Comparison of ENCODE assay signal across 20 cellular contexts in the genomic region with DNA sequence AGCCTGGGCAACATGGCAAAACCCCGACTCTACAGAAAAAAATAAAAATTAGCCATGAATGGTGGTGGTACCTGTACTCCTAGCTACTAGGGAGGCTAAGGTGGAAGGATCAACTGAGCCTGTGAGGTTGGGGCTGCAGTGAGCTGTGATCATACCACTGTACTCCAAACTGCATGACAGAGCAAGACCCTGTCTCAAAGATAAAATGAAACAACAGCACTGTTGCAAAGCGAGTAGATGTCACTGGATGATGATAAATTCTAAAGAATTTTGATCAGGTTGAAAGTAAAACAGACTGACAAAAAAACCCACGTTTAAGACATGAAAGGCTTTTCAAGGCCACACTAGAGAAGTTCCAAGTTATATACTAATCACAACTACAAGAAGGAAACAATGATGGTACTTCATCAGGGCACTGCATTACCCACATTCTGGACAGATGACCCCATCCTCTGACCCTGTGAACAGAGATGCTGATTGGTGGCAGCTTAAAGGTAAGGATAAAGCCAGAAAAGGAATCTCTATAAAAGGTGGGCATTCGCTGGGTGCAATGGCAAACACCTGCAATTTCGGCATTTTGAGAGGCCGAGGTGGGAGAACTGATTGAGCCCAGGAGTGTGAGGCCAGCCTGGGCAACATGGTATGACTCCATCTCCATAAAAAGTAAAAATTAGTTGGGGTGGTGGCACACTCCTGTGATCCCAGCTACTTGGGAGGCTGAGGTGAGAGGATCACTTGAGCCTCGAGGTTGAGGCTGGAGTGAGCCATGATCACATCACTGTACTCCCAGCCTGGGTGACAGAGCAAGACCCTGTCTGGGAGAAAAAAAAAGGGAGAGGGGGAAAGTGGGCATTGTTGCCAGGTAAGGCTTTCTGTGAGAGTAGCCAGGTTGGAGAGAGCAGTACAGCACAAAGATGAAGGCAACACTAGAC. TPM values are rescaled to one million over a fixed set of nuclear protein-coding genes. Genes with fewer than 3 reads are reported as not detected.
A peak's percentile ranks its signal among the peaks of the same experiment; 100 is the strongest.
DNase-seq lines count a peak whose midpoint lies in the region; ATAC-seq and TF ChIP-seq lines count a peak whose summit lies in the region.
"Had no signal": no experiment of that assay in that cellular context is flagged by ENCODE, and none has a peak within 500 bp of the region (broad histone marks: within the 10 kb centered on the region; RNA-seq: fewer than 3 reads in every experiment).

No MANE protein-coding gene starts in this region.

- ATAC-seq in activated CD8-positive, alpha-beta memory T cell treated with anti-CD3 and anti-CD28 coated beads, Interleukin-2, amount 10 ng/mL, durations not matched to agents 7 days and 5 days: no peak
- ATAC-seq in T-helper 17 cell: no peak
- no peak for ATAC-seq in effector memory CD8-positive, alpha-beta T cell (replicated peaks)
- ATAC-seq: foreskin keratinocyte had no signal

- peaks cover 3% of the 10 kb centered on the region for H3K9me3 Mint-ChIP-seq in activated CD8-positive, alpha-beta memory T cell treated with anti-CD3 and anti-CD28 coated beads, Interleukin-2, amount 10 ng/mL, durations not matched to agents 7 days and 5 days (ENCODE audit: low read depth)
- H3K9me3 Mint-ChIP-seq in effector memory CD8-positive, alpha-beta T cell: no peaks in the 10 kb centered on the region

- no peak overlapping the region for H2AFZ ChIP-seq in smooth muscle cell (ENCODE audit: low read depth)
- H2AFZ ChIP-seq: PC-9 had no signal

- H3F3A ChIP-seq in smooth muscle cell (ENCODE audit: low read depth): no peaks in the 10 kb centered on the region

- peaks cover 58% of the 10 kb centered on the region for H3K4me1 Mint-ChIP-seq in activated CD8-positive, alpha-beta memory T cell treated with anti-CD3 and anti-CD28 coated beads, Interleukin-2, amount 10 ng/mL, durations not matched to agents 7 days and 5 days
- H3K4me1 Mint-ChIP-seq in T-helper 17 cell: peaks cover 50% of the 10 kb centered on the region
- peaks cover 54 to 69% of the 10 kb centered on the region in 2 donors for H3K4me1 Mint-ChIP-seq in effector memory CD8-positive, alpha-beta T cell (ENCODE audit: low read depth in 2 of 2)

- peaks cover 2% of the 10 kb centered on the region for H3K4me1 ChIP-seq in smooth muscle cell (ENCODE audit: low read depth)
- H3K4me1 ChIP-seq: SJSA1 had no signal

- H3K4me3 ChIP-seq in smooth muscle cell: no peak overlapping the region
- H3K4me3 ChIP-seq: PC-9, SJSA1, tibial nerve had no signal

- peaks cover 99% of the 10 kb centered on the region for H3K79me2 ChIP-seq in smooth muscle cell (ENCODE audit: low read depth)

- H4K20me1 ChIP-seq in smooth muscle cell (ENCODE audit: low read depth): peaks cover 97% of the 10 kb centered on the region

- no peaks in the 10 kb centered on the region for H3K27me3 Mint-ChIP-seq in activated CD8-positive, alpha-beta memory T cell treated with anti-CD3 and anti-CD28 coated beads, Interleukin-2, amount 10 ng/mL, durations not matched to agents 7 days and 5 days
- H3K27me3 Mint-ChIP-seq in T-helper 17 cell: no peaks in the 10 kb centered on the region
- no peaks in the 10 kb centered on the region for H3K27me3 Mint-ChIP-seq in effector memory CD8-positive, alpha-beta T cell

- no peak for DNase-seq in activated CD8-positive, alpha-beta memory T cell treated with anti-CD3 and anti-CD28 coated beads, Interleukin-2, amount 10 ng/mL, durations not matched to agents 7 days and 5 days
- DNase-seq in activated CD8-positive, alpha-beta memory T cell treated with anti-CD3 and anti-CD28 coated beads, Interleukin-2, amount 50 U/mL, for 4 hours: no peak
- DNase-seq in T-helper 17 cell (no peak), smooth muscle cell (lab: John Stamatoyannopoulos, UW; ENCODE audit: unreplicated experiment) (no peak), OCI-M2 (lab: John Stamatoyannopoulos, UW; ENCODE audit: unreplicated experiment) (no peak), NCI-H2107 (lab: John Stamatoyannopoulos, UW) (no peak), amygdala (lab: John Stamatoyannopoulos, UW) (no peak)
- DNase-seq in effector memory CD8-positive, alpha-beta T cell: no peak
- DNase-seq: activated CD4-positive, alpha-beta T cell treated with anti-CD3 and anti-CD28 coated beads, Interleukin-2, amount 50 U/mL, for 1 hour; activated effector memory CD4-positive, alpha-beta T cell treated with Interleukin-2 at 50 U/mL for 16 hours; DND-41; foreskin keratinocyte; hypothalamus; Kasumi-1; mesenchymal stem cell; NCI-H1092; PC-9; retina had no signal

- H3K27ac Mint-ChIP-seq in activated CD8-positive, alpha-beta memory T cell treated with anti-CD3 and anti-CD28 coated beads, Interleukin-2, amount 10 ng/mL, durations not matched to agents 7 days and 5 days: peak overlapping the region; percentile 82
- peak overlapping the region; percentile 94 for H3K27ac Mint-ChIP-seq in T-helper 17 cell
- peak overlapping the region; percentile 87 to 91 for H3K27ac Mint-ChIP-seq in effector memory CD8-positive, alpha-beta T cell

- WGBS in smooth muscle cell (ENCODE audit: low lambda C conversion rate): 96% methylated on average over 7 of the region's 7 CpGs

- no peak overlapping the region for H3K4me2 ChIP-seq in smooth muscle cell
- H3K4me2 ChIP-seq: PC-9 had no signal

- H3K36me3 Mint-ChIP-seq in activated CD8-positive, alpha-beta memory T cell treated with anti-CD3 and anti-CD28 coated beads, Interleukin-2, amount 10 ng/mL, durations not matched to agents 7 days and 5 days: peaks cover 36% of the 10 kb centered on the region
- no peaks in the 10 kb centered on the region for H3K36me3 Mint-ChIP-seq in T-helper 17 cell (ENCODE audit: low read depth)
- H3K36me3 Mint-ChIP-seq in effector memory CD8-positive, alpha-beta T cell (ENCODE audit: insufficient read depth): peaks cover 12% of the 10 kb centered on the region

- no peaks in the 10 kb centered on the region for H3K27me3 ChIP-seq in smooth muscle cell (ENCODE audit: low read depth)
- H3K27me3 ChIP-seq: foreskin keratinocyte, SJSA1, tibial nerve had no signal

- no peak overlapping the region for H3K9ac ChIP-seq in smooth muscle cell (ENCODE audit: low read depth)

- H3K36me3 ChIP-seq in smooth muscle cell (ENCODE audit: low read depth): no peaks in the 10 kb centered on the region
- H3K36me3 ChIP-seq: tibial nerve had no signal

- TF ChIP-seq CTCF in smooth muscle cell (IDR thresholded peaks at IDR 0.05; ENCODE audit: borderline replicate concordance, insufficient read depth, poor library complexity, severe bottlenecking): no peak

- peak overlapping the region; percentile 77 for H3K27ac ChIP-seq in smooth muscle cell (ENCODE audit: low read depth)
- H3K27ac ChIP-seq: foreskin keratinocyte, PC-9, SJSA1, tibial nerve had no signal

- H3K4me3 Mint-ChIP-seq in activated CD8-positive, alpha-beta memory T cell treated with anti-CD3 and anti-CD28 coated beads, Interleukin-2, amount 10 ng/mL, durations not matched to agents 7 days and 5 days: no peak overlapping the region
- H3K4me3 Mint-ChIP-seq in T-helper 17 cell: no peak overlapping the region
- peak overlapping the region in 1 of 2 donors; percentile 66 for H3K4me3 Mint-ChIP-seq in effector memory CD8-positive, alpha-beta T cell

- no peaks in the 10 kb centered on the region for H3K9me3 ChIP-seq in T-helper 17 cell (ENCODE audit: control insufficient read depth, low read length, poor library complexity, severe bottlenecking)
- no peaks in the 10 kb centered on the region for H3K9me3 ChIP-seq in smooth muscle cell (replicated peaks; ENCODE audit: low read depth)
- H3K9me3 ChIP-seq: SJSA1, tibial nerve had no signal

- CTCF ChIA-PET in activated CD8-positive, alpha-beta memory T cell treated with anti-CD3 and anti-CD28 coated beads, Interleukin-2, amount 10 ng/mL, durations not matched to agents 7 days and 5 days (lab: Charles Lee): no interaction called here

RNA-seq across cellular contexts. Expression of gene TBL1XR1, which starts 59.2 kb away (rescaled TPM):
- 100 to 1,000 TPM; 143 to 214 TPM for total RNA-seq in activated CD8-positive, alpha-beta memory T cell treated with anti-CD3 and anti-CD28 coated beads, Interleukin-2, amount 10 ng/mL, durations not matched to agents 7 days and 5 days
- total RNA-seq in T-helper 17 cell (100 to 1,000 TPM; 115 to 136 TPM), smooth muscle cell (115 and 223 TPM in 2 replicates)
- polyA plus RNA-seq in smooth muscle cell: 19.9 and 26.7 TPM in 2 replicates
